In genomic region chr5:141825836-141826560, GRCh38 we compare ENCODE assay signal across 10 cellular contexts. TPM values are rescaled to one million over a fixed set of nuclear protein-coding genes. Genes with fewer than 3 reads are reported as not detected.
DNase-seq lines count a peak whose midpoint lies in the region; ATAC-seq and TF ChIP-seq lines count a peak whose summit lies in the region.
"Had no signal": no experiment of that assay in that cellular context is flagged by ENCODE, and none has a peak within 500 bp of the region (broad histone marks: within the 10 kb centered on the region; RNA-seq: fewer than 3 reads in every experiment).

No MANE protein-coding gene starts in this region.

- TF ChIP-seq POLR2A in NB4 (IDR thresholded peaks at IDR 0.05; ENCODE audit: extremely low read depth, insufficient read length), result no peak
- no peak for TF ChIP-seq POLR2A in sigmoid colon (IDR thresholded peaks at IDR 0.05)

- TF ChIP-seq EP300 in sigmoid colon (IDR thresholded peaks at IDR 0.05), result no peak

- H3K27me3 ChIP-seq in dorsolateral prefrontal cortex (no peaks in the 10 kb centered on the region), sigmoid colon (peaks cover 0 to 11% (median 0%) of the 10 kb centered on the region in 3 donors)

- H3K9me3 ChIP-seq in sigmoid colon, result no peaks in the 10 kb centered on the region
- H3K9me3 ChIP-seq: esophagus squamous epithelium had no signal

- TF ChIP-seq CTCF in NB4 (IDR thresholded peaks at IDR 0.05; ENCODE audit: low read depth, low read length) (peak; percentile 42), dorsolateral prefrontal cortex (IDR thresholded peaks at IDR 0.05 in 54 of 56, conservative IDR thresholded peaks at IDR 0.05 in 2 of 56; ENCODE audit: low read depth in 1 of 56, partially characterized antibody in 56 of 56) (peak in 54 of 56 donors; percentile 26 to 71 (median 54)), retinal pigment epithelial cell (conservative IDR thresholded peaks at IDR 0.05; ENCODE audit: low read depth, low read length) (peak; percentile 52), sigmoid colon (IDR thresholded peaks at IDR 0.05) (no peak)

- no peaks in the 10 kb centered on the region for H3K36me3 ChIP-seq in sigmoid colon
- H3K36me3 ChIP-seq: esophagus squamous epithelium had no signal

- DNase-seq in NCI-H510A treated with DMSO at 0.1 percent for 48 hours (lab: John Stamatoyannopoulos, UW), result peak; percentile 14
- DNase-seq in NCI-H510A (lab: John Stamatoyannopoulos, UW), result no peak
- peak; percentile 20 for DNase-seq in NB4 (ENCODE audit: low read depth)
- DNase-seq in dorsolateral prefrontal cortex, result no peak
- DNase-seq in retinal pigment epithelial cell (ENCODE audit: low read depth), result no peak
- DNase-seq in sigmoid colon, result no peak
- DNase-seq: esophagus squamous epithelium had no signal

- WGBS in sigmoid colon, 2 donors, result 61 to 63% methylated on average over 10 of the region's 10 CpGs

- intact Hi-C loops in dorsolateral prefrontal cortex (cut with DNase I) (loop anchor here (2.0 to 5.0 kb wide), 3 partner anchors 17 to 124 kb away; no protein-coding TSS in a partner anchor), sigmoid colon (cut with DNase I) (no loop called here)

- ATAC-seq in GM18519 (IDR thresholded peaks at IDR 0.05; ENCODE audit: low FRiP score, unreplicated experiment) (no peak), GM18861 (IDR thresholded peaks at IDR 0.05; ENCODE audit: unreplicated experiment) (no peak)

- H3K4me3 ChIP-seq in NB4 (ENCODE audit: low read depth, low read length) (no peak overlapping the region), dorsolateral prefrontal cortex (peak overlapping the region in 29 of 59 donors; percentile 8 to 56 (median 36)), retinal pigment epithelial cell (ENCODE audit: low read length) (no peak overlapping the region), sigmoid colon (no peak overlapping the region)
- H3K4me3 ChIP-seq: esophagus squamous epithelium had no signal

- H3K27ac ChIP-seq in dorsolateral prefrontal cortex (peak overlapping the region in 58 of 59 donors; percentile 15 to 98 (median 91)), sigmoid colon (peak overlapping the region in 1 of 4 donors; percentile 20)

- no peaks in the 10 kb centered on the region for H3K4me1 ChIP-seq in sigmoid colon

RNA-seq across cellular contexts. Expression of gene PCDH1, which starts 52.2 kb away (rescaled TPM):
- total RNA-seq in dorsolateral prefrontal cortex (100 to 1,000 TPM in 12 of 120 experiments, 10 to 100 TPM in 108; 37.8 to 132 (median 87.1) TPM), sigmoid colon (10 to 100 TPM in 3 of 4 donors, 1 to 10 TPM in 1; 8.6 to 19.4 (median 13.4) TPM)
- polyA plus RNA-seq in sigmoid colon, result 10 to 100 TPM in 2 of 3 donors, 1 to 10 TPM in 1; 9.0 to 47.2 (median 11.8) TPM
- total RNA-seq: CD4-positive, alpha-beta memory T cell had no signal
- polyA plus RNA-seq: CD4-positive, alpha-beta memory T cell had no signal

Comparison
In these comparisons a context has a peak if more than half of its experiments do, and no peak if none do; other contexts are left out.
1. DNase-seq: peak in NCI-H510A treated with DMSO at 0.1 percent for 48 hours (single experiment) and NB4 (single experiment); none in NCI-H510A (single experiment), dorsolateral prefrontal cortex (0 of 10), retinal pigment epithelial cell (single experiment) and sigmoid colon (single experiment).
2. CTCF ChIP-seq: peak in NB4 (single experiment), dorsolateral prefrontal cortex (54 of 56) and retinal pigment epithelial cell (single experiment); none in sigmoid colon (0 of 4).